1 cellular context compared by ENCODE assay signal in the genomic region with DNA sequence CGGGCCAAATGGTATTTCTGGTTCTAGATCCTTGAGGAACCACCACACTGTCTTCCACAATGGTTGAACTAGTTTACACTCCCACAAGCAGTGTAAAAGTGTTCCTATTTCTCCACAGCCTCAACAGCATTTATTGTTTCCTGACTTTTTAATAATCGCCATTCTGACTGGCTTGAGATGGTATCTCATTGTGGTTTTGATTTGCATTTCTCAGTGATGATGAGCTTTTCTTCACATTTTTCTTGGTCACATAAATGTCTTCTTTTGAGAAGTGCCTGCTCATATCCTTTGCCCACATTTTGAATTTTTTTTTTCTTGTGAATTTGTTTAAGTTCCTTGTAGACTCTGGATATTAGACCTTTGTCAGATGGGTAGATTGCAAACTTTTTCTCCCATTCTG. TPM values are rescaled to one million over a fixed set of nuclear protein-coding genes. Genes with fewer than 3 reads are reported as not detected.
"Had no signal": no experiment of that assay in that cellular context is flagged by ENCODE, and none has a peak within 500 bp of the region (broad histone marks: within the 10 kb centered on the region; RNA-seq: fewer than 3 reads in every experiment).

No MANE protein-coding gene starts in this region.

RNA-seq across cellular contexts. Expression of gene CYTL1, which starts 22.3 kb away (rescaled TPM):
- total RNA-seq: left lobe of liver had no signal
